ENCODE assay signal across 9 cellular contexts in the genomic region with DNA sequence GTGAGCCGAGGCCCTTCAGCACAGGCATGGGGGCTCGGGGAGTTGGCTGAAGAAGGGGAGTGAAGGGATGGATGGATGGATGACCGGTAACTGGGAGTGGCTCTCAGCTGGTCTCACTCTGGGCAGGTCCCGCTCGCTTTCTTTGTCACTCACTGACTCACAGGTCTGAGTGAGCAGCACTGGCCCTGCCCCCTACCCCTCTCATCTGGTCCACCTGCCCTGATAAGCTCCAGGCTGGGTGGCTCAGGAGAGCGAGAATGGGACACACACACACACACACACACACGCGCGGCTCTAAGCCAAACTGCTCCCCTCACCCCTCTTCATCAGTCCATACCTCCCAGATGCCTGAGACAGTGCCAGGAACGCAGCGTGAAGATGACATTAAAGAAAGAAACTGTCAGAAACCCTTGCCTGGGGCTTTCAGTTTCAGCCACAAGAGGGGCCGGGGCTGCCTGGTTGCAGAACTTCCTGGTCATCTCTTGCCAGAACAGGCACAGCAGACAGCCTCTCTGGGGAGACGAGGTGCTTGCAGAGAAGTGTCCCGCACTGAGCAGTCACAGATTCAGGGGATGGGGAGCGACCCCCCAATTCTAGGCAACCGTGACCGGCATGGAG. TPM values are rescaled to one million over a fixed set of nuclear protein-coding genes. Genes with fewer than 3 reads are reported as not detected.
A peak's percentile ranks its signal among the peaks of the same experiment; 100 is the strongest.
DNase-seq lines count a peak whose midpoint lies in the region; ATAC-seq and TF ChIP-seq lines count a peak whose summit lies in the region.
"Had no signal": no experiment of that assay in that cellular context is flagged by ENCODE, and none has a peak within 500 bp of the region (broad histone marks: within the 10 kb centered on the region; RNA-seq: fewer than 3 reads in every experiment).

No MANE protein-coding gene starts in this region.

- H3K27me3 Mint-ChIP-seq in CD8-positive, alpha-beta memory T cell: peaks cover 40 to 62% of the 10 kb centered on the region in 2 donors
- H3K27me3 Mint-ChIP-seq in chondrocyte (ENCODE audit: low read depth): peaks cover 17% of the 10 kb centered on the region

- no peaks in the 10 kb centered on the region for H3K9me3 Mint-ChIP-seq in CD8-positive, alpha-beta memory T cell
- no peaks in the 10 kb centered on the region for H3K9me3 Mint-ChIP-seq in chondrocyte (ENCODE audit: low read depth)

- no peak overlapping the region for H3K4me3 ChIP-seq in CD8-positive, alpha-beta memory T cell (ENCODE audit: low read length)
- H3K4me3 ChIP-seq: lung had no signal

- peaks cover 12% of the 10 kb centered on the region for H3K4me1 ChIP-seq in CD8-positive, alpha-beta memory T cell (ENCODE audit: insufficient read depth, low read length)

- H3K27ac Mint-ChIP-seq in CD8-positive, alpha-beta memory T cell: peak overlapping the region in 1 of 8 donors; percentile 14
- no peak overlapping the region for H3K27ac Mint-ChIP-seq in chondrocyte (ENCODE audit: unreplicated experiment)

- no peak overlapping the region for H3K27ac ChIP-seq in CD8-positive, alpha-beta memory T cell (ENCODE audit: low read depth, low read length)

- TF ChIP-seq CTCF in chondrocyte (IDR thresholded peaks at IDR 0.05): peak; percentile 37

- DNase-seq in CD8-positive, alpha-beta memory T cell: no peak
- no peak for DNase-seq in chondrocyte (ENCODE audit: low spot score)
- DNase-seq in Right ventricle myocardium superior: no peak
- DNase-seq in NCI-H187 treated with DMSO at 0.1 percent for 48 hours (lab: John Stamatoyannopoulos, UW): no peak
- DNase-seq in RKO (ENCODE audit: low spot score): no peak
- DNase-seq in NCI-H2227 treated with DMSO at 0.1 percent for 48 hours (lab: John Stamatoyannopoulos, UW): no peak

- POLR2A ChIA-PET in CD8-positive, alpha-beta memory T cell (lab: Charles Lee): no interaction called here

- intact Hi-C loops in Right ventricle myocardium superior (cut with DNase I): no loop called here

- ATAC-seq in GM19395 (IDR thresholded peaks at IDR 0.05; ENCODE audit: unreplicated experiment): peak; percentile 82
- peak; percentile 71 for ATAC-seq in HG03520 (IDR thresholded peaks at IDR 0.05; ENCODE audit: unreplicated experiment)
- ATAC-seq in Right ventricle myocardium superior (ENCODE audit: poor library complexity): no peak

- CTCF ChIA-PET in CD8-positive, alpha-beta memory T cell (lab: Charles Lee): no interaction called here

- no peaks in the 10 kb centered on the region for H3K9me3 ChIP-seq in CD8-positive, alpha-beta memory T cell (ENCODE audit: low read length)

- H3K4me1 Mint-ChIP-seq in CD8-positive, alpha-beta memory T cell: peaks cover 26 to 37% (median 31%) of the 10 kb centered on the region in 3 donors
- H3K4me1 Mint-ChIP-seq in chondrocyte (ENCODE audit: low read depth): peaks cover 32% of the 10 kb centered on the region

- H3K27me3 ChIP-seq in CD8-positive, alpha-beta memory T cell (ENCODE audit: insufficient read depth, low read length, poor library complexity, severe bottlenecking): peaks cover 31% of the 10 kb centered on the region

- H3K4me3 Mint-ChIP-seq in CD8-positive, alpha-beta memory T cell: peak overlapping the region in 6 of 7 donors; percentile 31 to 72 (median 62)
- no peak overlapping the region for H3K4me3 Mint-ChIP-seq in chondrocyte (ENCODE audit: unreplicated experiment)

- no peaks in the 10 kb centered on the region for H3K36me3 Mint-ChIP-seq in CD8-positive, alpha-beta memory T cell
- H3K36me3 Mint-ChIP-seq in chondrocyte (ENCODE audit: low read depth): no peaks in the 10 kb centered on the region

- no peaks in the 10 kb centered on the region for H3K36me3 ChIP-seq in CD8-positive, alpha-beta memory T cell (ENCODE audit: insufficient read depth, low read length)

RNA-seq across cellular contexts. Expression of a gene that starts 16.5 kb away (rescaled TPM):
- total RNA-seq in CD8-positive, alpha-beta memory T cell: not detected
- polyA plus RNA-seq in CD8-positive, alpha-beta memory T cell: not detected
- total RNA-seq in chondrocyte: 7.5 to 20.9 TPM (median 8.3 TPM) in 3 replicates
- total RNA-seq in Right ventricle myocardium superior: 1.3 TPM
